ENCODE assay signal across 1 cellular context in genomic region chr1:19311931-19312781, GRCh38.
A peak's percentile ranks its signal among the peaks of the same experiment; 100 is the strongest.
TF ChIP-seq lines count a peak whose summit lies in the region.

Gene AKR7A2, minus strand, starts transcription at chr1:19312144. Its CDS starts 20 bp downstream, at chr1:19312124.
Gene SLC66A1, plus strand, starts transcription at chr1:19312326. Its CDS starts 5,352 bp downstream, at chr1:19317678.

TF ChIP-seq in K562, 482 proteins besides CTCF, POLR2A, EP300 and RAD21 (continued from another document and continues in another):
- TF ChIP-seq MNT (conservative IDR thresholded peaks at IDR 0.05): peak in 1 of 2 experiments; percentile 81; a peak in 3 of 4 replicates
- no peak for TF ChIP-seq NR2C2 (CRISPR knock-in tag; IDR thresholded peaks at IDR 0.05)
- TF ChIP-seq NR2C2 (tag; IDR thresholded peaks at IDR 0.05): peak; percentile 82
- TF ChIP-seq ERF (CRISPR knock-in tag; IDR thresholded peaks at IDR 0.05): peak; percentile 72; the same call in 1 of the 2 replicates
- TF ChIP-seq PATZ1 (CRISPR knock-in tag; IDR thresholded peaks at IDR 0.05; ENCODE audit: borderline replicate concordance): no peak
- TF ChIP-seq RFX5 (IDR thresholded peaks at IDR 0.05; ENCODE audit: low read depth, low read length): no peak
- no peak for TF ChIP-seq ZKSCAN8 (CRISPR knock-in tag; IDR thresholded peaks at IDR 0.05)
- TF ChIP-seq ETV5 (CRISPR knock-in tag; IDR thresholded peaks at IDR 0.05; ENCODE audit: low read depth): 0 out of 2 replicates have a peak, but pooled peaks have one; percentile 66
- TF ChIP-seq NCOA6 (IDR thresholded peaks at IDR 0.05): no peak
- no peak for TF ChIP-seq NCOA4 (IDR thresholded peaks at IDR 0.05; ENCODE audit: partially characterized antibody)
- no peak for TF ChIP-seq ZBTB40 (IDR thresholded peaks at IDR 0.05)
- TF ChIP-seq ZBTB40 (CRISPR knock-in tag; IDR thresholded peaks at IDR 0.05): no peak
- peak; percentile 88 to 92 for TF ChIP-seq NONO (IDR thresholded peaks at IDR 0.05; ENCODE audit: low read depth in 2 of 2, low read length in 1 of 2)
- TF ChIP-seq JUNB (CRISPR knock-in tag; conservative IDR thresholded peaks at IDR 0.05): no peak
- no peak for TF ChIP-seq BACH1 (tag; IDR thresholded peaks at IDR 0.05)
- no peak for TF ChIP-seq ZBTB34 (CRISPR knock-in tag; IDR thresholded peaks at IDR 0.05)
- TF ChIP-seq SUPT5H (IDR thresholded peaks at IDR 0.05): peak; percentile 87
- no peak for TF ChIP-seq DLX4 (CRISPR knock-in tag; IDR thresholded peaks at IDR 0.05)
- TF ChIP-seq EZH2 (IDR thresholded peaks at IDR 0.05; ENCODE audit: borderline replicate concordance, low read depth, low read length): no peak
- TF ChIP-seq PHF8 (IDR thresholded peaks at IDR 0.05; ENCODE audit: borderline replicate concordance, low read length): peak; percentile 91
- TF ChIP-seq TAF1 (IDR thresholded peaks at IDR 0.05; ENCODE audit: control insufficient read depth, extremely low read depth, insufficient read depth, low read length, severe bottlenecking): peak; percentile 92
- no peak; the same call in none of the 2 replicates for TF ChIP-seq REST (CRISPR knock-in tag; IDR thresholded peaks at IDR 0.05; ENCODE audit: low read depth)
- TF ChIP-seq ZNF12 (CRISPR knock-in tag; IDR thresholded peaks at IDR 0.05): no peak
- TF ChIP-seq RCOR1 (IDR thresholded peaks at IDR 0.05; ENCODE audit: borderline replicate concordance in 1 of 2, low read depth in 2 of 2, low read length in 2 of 2): no peak; a peak in 1 of 4 replicates
- peak; percentile 53; the same call in 1 of the 2 replicates for TF ChIP-seq NCOR1 (IDR thresholded peaks at IDR 0.05)
- TF ChIP-seq ZBTB7A (IDR thresholded peaks at IDR 0.05; ENCODE audit: borderline replicate concordance, control insufficient read depth, low read depth, low read length): peak; percentile 54; the same call in 1 of the 2 replicates
- TF ChIP-seq ARID4B (CRISPR knock-in tag; IDR thresholded peaks at IDR 0.05): peak; percentile 92
- TF ChIP-seq DACH1 (IDR thresholded peaks at IDR 0.05; ENCODE audit: partially characterized antibody): peak; percentile 57
